ENCODE assay signal across 1 cellular context in the genomic region with DNA sequence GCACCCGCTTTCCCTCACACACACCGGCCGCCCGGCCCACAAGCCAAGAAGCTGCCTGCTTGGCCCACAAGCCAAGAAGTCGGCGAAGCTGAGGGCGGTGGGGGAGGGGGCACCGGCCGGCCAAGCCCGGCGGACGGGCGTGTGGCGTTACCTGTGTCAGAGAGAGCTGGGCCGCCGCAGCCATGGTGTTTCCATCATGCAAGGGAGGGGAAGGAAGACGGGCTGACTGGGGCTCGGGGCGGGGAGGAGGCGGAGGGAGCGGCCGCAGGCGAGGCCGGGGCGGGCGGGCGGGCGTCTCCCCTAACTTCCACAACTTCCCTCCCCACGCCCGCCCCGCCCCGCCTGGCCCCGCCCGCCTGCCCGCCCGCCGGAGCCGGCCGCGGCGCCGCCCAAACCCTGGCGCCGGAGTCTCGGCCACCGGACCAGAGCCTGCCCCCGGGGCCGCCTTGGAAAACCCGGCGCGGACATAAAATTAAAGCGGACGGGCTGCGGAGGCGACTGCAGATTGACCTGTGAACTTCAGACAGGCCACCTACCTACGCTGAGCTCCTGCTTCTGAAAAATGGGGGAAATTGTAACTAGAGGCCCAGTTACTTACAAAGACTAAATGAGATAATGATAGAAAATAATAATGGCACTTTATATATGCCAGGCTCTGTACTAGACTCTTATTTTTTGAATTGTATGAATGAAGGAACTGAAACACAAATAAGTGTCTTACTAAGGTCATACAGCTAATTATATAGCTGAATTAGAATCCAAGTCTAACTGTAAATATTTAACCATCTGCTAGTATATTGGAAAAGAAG.
TF ChIP-seq lines count a peak whose summit lies in the region.

A gene (minus strand): TSS at position 219 of the 809 bp plus-strand sequence. CDS start 35 bp downstream, at position 184.

TF ChIP-seq in HepG2, 621 proteins besides CTCF, POLR2A, EP300 and RAD21 (continued from another document and continues in another):
- TF ChIP-seq, protein P1, sequence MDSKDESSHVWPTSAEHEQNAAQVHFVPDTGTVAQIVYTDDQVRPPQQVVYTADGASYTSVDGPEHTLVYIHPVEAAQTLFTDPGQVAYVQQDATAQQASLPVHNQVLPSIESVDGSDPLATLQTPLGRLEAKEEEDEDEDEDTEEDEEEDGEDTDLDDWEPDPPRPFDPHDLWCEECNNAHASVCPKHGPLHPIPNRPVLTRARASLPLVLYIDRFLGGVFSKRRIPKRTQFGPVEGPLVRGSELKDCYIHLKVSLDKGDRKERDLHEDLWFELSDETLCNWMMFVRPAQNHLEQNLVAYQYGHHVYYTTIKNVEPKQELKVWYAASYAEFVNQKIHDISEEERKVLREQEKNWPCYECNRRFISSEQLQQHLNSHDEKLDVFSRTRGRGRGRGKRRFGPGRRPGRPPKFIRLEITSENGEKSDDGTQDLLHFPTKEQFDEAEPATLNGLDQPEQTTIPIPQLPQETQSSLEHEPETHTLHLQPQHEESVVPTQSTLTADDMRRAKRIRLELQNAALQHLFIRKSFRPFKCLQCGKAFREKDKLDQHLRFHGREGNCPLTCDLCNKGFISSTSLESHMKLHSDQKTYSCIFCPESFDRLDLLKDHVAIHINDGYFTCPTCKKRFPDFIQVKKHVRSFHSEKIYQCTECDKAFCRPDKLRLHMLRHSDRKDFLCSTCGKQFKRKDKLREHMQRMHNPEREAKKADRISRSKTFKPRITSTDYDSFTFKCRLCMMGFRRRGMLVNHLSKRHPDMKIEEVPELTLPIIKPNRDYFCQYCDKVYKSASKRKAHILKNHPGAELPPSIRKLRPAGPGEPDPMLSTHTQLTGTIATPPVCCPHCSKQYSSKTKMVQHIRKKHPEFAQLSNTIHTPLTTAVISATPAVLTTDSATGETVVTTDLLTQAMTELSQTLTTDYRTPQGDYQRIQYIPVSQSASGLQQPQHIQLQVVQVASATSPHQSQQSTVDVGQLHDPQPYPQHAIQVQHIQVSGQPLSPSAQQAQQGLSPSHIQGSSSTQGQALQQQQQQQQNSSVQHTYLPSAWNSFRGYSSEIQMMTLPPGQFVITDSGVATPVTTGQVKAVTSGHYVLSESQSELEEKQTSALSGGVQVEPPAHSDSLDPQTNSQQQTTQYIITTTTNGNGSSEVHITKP (CRISPR knock-in tag; IDR thresholded peaks at IDR 0.05; ENCODE audit: low read depth): no peak
- TF ChIP-seq, protein P2, sequence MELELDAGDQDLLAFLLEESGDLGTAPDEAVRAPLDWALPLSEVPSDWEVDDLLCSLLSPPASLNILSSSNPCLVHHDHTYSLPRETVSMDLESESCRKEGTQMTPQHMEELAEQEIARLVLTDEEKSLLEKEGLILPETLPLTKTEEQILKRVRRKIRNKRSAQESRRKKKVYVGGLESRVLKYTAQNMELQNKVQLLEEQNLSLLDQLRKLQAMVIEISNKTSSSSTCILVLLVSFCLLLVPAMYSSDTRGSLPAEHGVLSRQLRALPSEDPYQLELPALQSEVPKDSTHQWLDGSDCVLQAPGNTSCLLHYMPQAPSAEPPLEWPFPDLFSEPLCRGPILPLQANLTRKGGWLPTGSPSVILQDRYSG (CRISPR knock-in tag; IDR thresholded peaks at IDR 0.05): no peak; the same call in 1 of the 2 replicates
- no peak for TF ChIP-seq CENPT (CRISPR knock-in tag; IDR thresholded peaks at IDR 0.05; ENCODE audit: low read depth)
- TF ChIP-seq, protein P3, sequence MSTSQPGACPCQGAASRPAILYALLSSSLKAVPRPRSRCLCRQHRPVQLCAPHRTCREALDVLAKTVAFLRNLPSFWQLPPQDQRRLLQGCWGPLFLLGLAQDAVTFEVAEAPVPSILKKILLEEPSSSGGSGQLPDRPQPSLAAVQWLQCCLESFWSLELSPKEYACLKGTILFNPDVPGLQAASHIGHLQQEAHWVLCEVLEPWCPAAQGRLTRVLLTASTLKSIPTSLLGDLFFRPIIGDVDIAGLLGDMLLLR (CRISPR knock-in tag; IDR thresholded peaks at IDR 0.05): no peak
- TF ChIP-seq ISL2 (CRISPR knock-in tag; IDR thresholded peaks at IDR 0.05): peak; percentile 62
- no peak for TF ChIP-seq KLF15 (CRISPR knock-in tag; IDR thresholded peaks at IDR 0.05; ENCODE audit: borderline replicate concordance)
- TF ChIP-seq, protein P4, sequence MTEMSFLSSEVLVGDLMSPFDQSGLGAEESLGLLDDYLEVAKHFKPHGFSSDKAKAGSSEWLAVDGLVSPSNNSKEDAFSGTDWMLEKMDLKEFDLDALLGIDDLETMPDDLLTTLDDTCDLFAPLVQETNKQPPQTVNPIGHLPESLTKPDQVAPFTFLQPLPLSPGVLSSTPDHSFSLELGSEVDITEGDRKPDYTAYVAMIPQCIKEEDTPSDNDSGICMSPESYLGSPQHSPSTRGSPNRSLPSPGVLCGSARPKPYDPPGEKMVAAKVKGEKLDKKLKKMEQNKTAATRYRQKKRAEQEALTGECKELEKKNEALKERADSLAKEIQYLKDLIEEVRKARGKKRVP (CRISPR knock-in tag; IDR thresholded peaks at IDR 0.05): no peak
- TF ChIP-seq ZSCAN20 (CRISPR knock-in tag; IDR thresholded peaks at IDR 0.05; ENCODE audit: borderline replicate concordance): no peak
- TF ChIP-seq ZMYM2 (CRISPR knock-in tag; IDR thresholded peaks at IDR 0.05): no peak
- peak; percentile 59; the same call in 1 of the 2 replicates for TF ChIP-seq ZNF24 (IDR thresholded peaks at IDR 0.05)
- TF ChIP-seq SRSF4 (IDR thresholded peaks at IDR 0.05; ENCODE audit: low read depth, low read length, poor library complexity, severe bottlenecking): no peak
- peak; percentile 36; the same call in 1 of the 2 replicates for TF ChIP-seq ZNF777 (CRISPR knock-in tag; IDR thresholded peaks at IDR 0.05)
- no peak for TF ChIP-seq RNF2 (conservative IDR thresholded peaks at IDR 0.05; ENCODE audit: low read depth)
- TF ChIP-seq FOXK2 (IDR thresholded peaks at IDR 0.05): no peak
- no peak for TF ChIP-seq PAF1 (CRISPR knock-in tag; IDR thresholded peaks at IDR 0.05)
- TF ChIP-seq, protein P5, sequence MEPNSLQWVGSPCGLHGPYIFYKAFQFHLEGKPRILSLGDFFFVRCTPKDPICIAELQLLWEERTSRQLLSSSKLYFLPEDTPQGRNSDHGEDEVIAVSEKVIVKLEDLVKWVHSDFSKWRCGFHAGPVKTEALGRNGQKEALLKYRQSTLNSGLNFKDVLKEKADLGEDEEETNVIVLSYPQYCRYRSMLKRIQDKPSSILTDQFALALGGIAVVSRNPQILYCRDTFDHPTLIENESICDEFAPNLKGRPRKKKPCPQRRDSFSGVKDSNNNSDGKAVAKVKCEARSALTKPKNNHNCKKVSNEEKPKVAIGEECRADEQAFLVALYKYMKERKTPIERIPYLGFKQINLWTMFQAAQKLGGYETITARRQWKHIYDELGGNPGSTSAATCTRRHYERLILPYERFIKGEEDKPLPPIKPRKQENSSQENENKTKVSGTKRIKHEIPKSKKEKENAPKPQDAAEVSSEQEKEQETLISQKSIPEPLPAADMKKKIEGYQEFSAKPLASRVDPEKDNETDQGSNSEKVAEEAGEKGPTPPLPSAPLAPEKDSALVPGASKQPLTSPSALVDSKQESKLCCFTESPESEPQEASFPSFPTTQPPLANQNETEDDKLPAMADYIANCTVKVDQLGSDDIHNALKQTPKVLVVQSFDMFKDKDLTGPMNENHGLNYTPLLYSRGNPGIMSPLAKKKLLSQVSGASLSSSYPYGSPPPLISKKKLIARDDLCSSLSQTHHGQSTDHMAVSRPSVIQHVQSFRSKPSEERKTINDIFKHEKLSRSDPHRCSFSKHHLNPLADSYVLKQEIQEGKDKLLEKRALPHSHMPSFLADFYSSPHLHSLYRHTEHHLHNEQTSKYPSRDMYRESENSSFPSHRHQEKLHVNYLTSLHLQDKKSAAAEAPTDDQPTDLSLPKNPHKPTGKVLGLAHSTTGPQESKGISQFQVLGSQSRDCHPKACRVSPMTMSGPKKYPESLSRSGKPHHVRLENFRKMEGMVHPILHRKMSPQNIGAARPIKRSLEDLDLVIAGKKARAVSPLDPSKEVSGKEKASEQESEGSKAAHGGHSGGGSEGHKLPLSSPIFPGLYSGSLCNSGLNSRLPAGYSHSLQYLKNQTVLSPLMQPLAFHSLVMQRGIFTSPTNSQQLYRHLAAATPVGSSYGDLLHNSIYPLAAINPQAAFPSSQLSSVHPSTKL (CRISPR knock-in tag; IDR thresholded peaks at IDR 0.05): peak; percentile 29; the same call in 1 of the 2 replicates
- TF ChIP-seq TAF1 (CRISPR knock-in tag; IDR thresholded peaks at IDR 0.05): peak; percentile 73
- peak; percentile 53; the same call in 1 of the 2 replicates for TF ChIP-seq DMAP1 (CRISPR knock-in tag; IDR thresholded peaks at IDR 0.05)
- TF ChIP-seq GABPB1 (CRISPR knock-in tag; IDR thresholded peaks at IDR 0.05): peak; percentile 71; the same call in 1 of the 2 replicates
- TF ChIP-seq, protein P6, sequence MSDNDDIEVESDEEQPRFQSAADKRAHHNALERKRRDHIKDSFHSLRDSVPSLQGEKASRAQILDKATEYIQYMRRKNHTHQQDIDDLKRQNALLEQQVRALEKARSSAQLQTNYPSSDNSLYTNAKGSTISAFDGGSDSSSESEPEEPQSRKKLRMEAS (IDR thresholded peaks at IDR 0.05): no peak
- no peak for TF ChIP-seq WIZ (CRISPR knock-in tag; IDR thresholded peaks at IDR 0.05)
- TF ChIP-seq ZFP36 (IDR thresholded peaks at IDR 0.05; ENCODE audit: borderline replicate concordance, low read depth, low read length, partially characterized antibody): no peak
- TF ChIP-seq ZNF274 (CRISPR knock-in tag; IDR thresholded peaks at IDR 0.05): peak; percentile 58; the same call in 1 of the 2 replicates
- TF ChIP-seq ZNF891 (CRISPR knock-in tag; IDR thresholded peaks at IDR 0.05): no peak
- TF ChIP-seq ZNF773 (CRISPR knock-in tag; IDR thresholded peaks at IDR 0.05; ENCODE audit: borderline replicate concordance): no peak
- no peak for TF ChIP-seq ZNF251 (CRISPR knock-in tag; IDR thresholded peaks at IDR 0.05)
- no peak for TF ChIP-seq PCBP1 (IDR thresholded peaks at IDR 0.05; ENCODE audit: borderline replicate concordance, low read depth, low read length)
- TF ChIP-seq ISX (CRISPR knock-in tag; conservative IDR thresholded peaks at IDR 0.05): no peak
- TF ChIP-seq, protein P7, sequence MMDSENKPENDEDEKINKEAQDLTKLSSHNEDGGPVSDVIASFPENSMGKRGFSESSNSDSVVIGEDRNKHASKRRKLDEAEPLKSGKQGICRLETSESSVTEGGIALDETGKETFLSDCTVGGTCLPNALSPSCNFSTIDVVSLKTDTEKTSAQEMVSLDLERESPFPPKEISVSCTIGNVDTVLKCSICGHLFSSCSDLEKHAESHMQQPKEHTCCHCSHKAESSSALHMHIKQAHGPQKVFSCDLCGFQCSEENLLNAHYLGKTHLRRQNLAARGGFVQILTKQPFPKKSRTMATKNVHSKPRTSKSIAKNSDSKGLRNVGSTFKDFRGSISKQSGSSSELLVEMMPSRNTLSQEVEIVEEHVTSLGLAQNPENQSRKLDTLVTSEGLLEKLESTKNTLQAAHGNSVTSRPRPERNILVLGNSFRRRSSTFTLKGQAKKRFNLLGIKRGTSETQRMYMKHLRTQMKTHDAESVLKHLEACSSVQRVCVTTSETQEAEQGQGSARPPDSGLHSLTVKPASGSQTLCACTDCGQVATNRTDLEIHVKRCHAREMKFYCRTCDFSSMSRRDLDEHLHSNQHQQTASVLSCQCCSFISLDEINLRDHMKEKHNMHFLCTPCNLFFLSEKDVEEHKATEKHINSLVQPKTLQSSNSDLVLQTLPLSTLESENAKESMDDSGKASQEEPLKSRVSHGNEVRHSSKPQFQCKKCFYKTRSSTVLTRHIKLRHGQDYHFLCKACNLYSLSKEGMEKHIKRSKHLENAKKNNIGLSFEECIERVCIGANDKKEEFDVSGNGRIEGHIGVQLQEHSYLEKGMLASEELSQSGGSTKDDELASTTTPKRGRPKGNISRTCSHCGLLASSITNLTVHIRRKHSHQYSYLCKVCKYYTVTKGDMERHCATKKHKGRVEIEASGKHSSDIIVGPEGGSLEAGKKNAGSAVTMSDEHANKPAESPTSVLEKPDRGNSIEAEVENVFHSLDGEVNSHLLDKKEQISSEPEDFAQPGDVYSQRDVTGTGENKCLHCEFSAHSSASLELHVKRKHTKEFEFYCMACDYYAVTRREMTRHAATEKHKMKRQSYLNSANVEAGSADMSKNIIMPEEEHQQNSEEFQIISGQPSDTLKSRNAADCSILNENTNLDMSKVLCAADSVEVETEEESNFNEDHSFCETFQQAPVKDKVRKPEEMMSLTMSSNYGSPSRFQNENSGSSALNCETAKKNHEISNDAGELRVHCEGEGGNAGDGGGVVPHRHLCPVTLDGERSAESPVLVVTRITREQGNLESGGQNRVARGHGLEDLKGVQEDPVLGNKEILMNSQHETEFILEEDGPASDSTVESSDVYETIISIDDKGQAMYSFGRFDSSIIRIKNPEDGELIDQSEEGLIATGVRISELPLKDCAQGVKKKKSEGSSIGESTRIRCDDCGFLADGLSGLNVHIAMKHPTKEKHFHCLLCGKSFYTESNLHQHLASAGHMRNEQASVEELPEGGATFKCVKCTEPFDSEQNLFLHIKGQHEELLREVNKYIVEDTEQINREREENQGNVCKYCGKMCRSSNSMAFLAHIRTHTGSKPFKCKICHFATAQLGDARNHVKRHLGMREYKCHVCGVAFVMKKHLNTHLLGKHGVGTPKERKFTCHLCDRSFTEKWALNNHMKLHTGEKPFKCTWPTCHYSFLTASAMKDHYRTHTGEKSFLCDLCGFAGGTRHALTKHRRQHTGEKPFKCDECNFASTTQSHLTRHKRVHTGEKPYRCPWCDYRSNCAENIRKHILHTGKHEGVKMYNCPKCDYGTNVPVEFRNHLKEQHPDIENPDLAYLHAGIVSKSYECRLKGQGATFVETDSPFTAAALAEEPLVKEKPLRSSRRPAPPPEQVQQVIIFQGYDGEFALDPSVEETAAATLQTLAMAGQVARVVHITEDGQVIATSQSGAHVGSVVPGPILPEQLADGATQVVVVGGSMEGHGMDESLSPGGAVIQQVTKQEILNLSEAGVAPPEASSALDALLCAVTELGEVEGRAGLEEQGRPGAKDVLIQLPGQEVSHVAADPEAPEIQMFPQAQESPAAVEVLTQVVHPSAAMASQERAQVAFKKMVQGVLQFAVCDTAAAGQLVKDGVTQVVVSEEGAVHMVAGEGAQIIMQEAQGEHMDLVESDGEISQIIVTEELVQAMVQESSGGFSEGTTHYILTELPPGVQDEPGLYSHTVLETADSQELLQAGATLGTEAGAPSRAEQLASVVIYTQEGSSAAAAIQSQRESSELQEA (CRISPR knock-in tag; IDR thresholded peaks at IDR 0.05; ENCODE audit: not compliant biosample characterization): no peak
- no peak for TF ChIP-seq FOXO1 (CRISPR knock-in tag; IDR thresholded peaks at IDR 0.05)
- TF ChIP-seq ZNF569 (CRISPR knock-in tag; IDR thresholded peaks at IDR 0.05; ENCODE audit: borderline replicate concordance): no peak
- no peak for TF ChIP-seq ZNF577 (CRISPR knock-in tag; IDR thresholded peaks at IDR 0.05; ENCODE audit: borderline replicate concordance, low read depth)
